In the genomic region with DNA sequence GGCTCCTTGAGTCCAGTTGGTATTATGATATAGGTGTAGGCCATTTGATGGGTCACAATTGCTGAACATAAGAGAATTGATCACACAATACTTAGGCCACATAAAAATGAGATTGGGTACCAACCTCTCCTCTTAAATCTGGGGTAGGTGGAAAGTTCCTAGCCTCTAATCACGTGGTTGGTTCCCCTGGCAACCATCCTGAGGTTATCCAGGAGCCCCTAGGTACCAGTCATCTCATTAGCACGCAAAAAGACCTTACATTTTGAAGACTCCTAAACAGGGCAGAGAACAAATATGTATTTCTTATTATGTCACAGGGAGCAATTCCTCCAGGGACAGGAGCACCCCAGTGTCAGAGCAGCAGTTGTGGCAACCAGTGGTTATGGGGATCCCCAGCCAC, we compare ENCODE assay signal across 2 cellular contexts.
TF ChIP-seq lines count a peak whose summit lies in the region.

No MANE protein-coding gene starts in this region.

TF ChIP-seq in HepG2, 621 proteins besides CTCF, POLR2A, EP300 and RAD21:
- TF ChIP-seq, protein P1, sequence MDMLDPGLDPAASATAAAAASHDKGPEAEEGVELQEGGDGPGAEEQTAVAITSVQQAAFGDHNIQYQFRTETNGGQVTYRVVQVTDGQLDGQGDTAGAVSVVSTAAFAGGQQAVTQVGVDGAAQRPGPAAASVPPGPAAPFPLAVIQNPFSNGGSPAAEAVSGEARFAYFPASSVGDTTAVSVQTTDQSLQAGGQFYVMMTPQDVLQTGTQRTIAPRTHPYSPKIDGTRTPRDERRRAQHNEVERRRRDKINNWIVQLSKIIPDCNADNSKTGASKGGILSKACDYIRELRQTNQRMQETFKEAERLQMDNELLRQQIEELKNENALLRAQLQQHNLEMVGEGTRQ (IDR thresholded peaks at IDR 0.05; ENCODE audit: low read depth, low read length) = peak; percentile 38; the same call in 1 of the 2 replicates
- TF ChIP-seq, protein P1 (CRISPR knock-in tag; IDR thresholded peaks at IDR 0.05; ENCODE audit: borderline replicate concordance) = peak; percentile 44; the same call in 1 of the 2 replicates
- TF ChIP-seq MXI1 (IDR thresholded peaks at IDR 0.05; ENCODE audit: borderline replicate concordance, low read depth, low read length) (peak; percentile 53; the same call in 1 of the 3 replicates), RFX3 (CRISPR knock-in tag; IDR thresholded peaks at IDR 0.05) (peak; percentile 86), NFE2 (CRISPR knock-in tag; IDR thresholded peaks at IDR 0.05) (no peak), RFX1 (IDR thresholded peaks at IDR 0.05) (peak; percentile 47), NBN (conservative IDR thresholded peaks at IDR 0.05) (no peak), AGO2 (optimal IDR thresholded peaks at IDR 0.05; ENCODE audit: low read depth, low read length) (no peak), HNRNPLL (IDR thresholded peaks at IDR 0.05; ENCODE audit: low read depth, low read length, poor library complexity, severe bottlenecking) (no peak)

TF ChIP-seq in WTC11, 78 proteins besides CTCF, POLR2A, EP300 and RAD21:
- no peak for TF ChIP-seq MAX (CRISPR knock-in tag; IDR thresholded peaks at IDR 0.05)
- TF ChIP-seq, protein P2, sequence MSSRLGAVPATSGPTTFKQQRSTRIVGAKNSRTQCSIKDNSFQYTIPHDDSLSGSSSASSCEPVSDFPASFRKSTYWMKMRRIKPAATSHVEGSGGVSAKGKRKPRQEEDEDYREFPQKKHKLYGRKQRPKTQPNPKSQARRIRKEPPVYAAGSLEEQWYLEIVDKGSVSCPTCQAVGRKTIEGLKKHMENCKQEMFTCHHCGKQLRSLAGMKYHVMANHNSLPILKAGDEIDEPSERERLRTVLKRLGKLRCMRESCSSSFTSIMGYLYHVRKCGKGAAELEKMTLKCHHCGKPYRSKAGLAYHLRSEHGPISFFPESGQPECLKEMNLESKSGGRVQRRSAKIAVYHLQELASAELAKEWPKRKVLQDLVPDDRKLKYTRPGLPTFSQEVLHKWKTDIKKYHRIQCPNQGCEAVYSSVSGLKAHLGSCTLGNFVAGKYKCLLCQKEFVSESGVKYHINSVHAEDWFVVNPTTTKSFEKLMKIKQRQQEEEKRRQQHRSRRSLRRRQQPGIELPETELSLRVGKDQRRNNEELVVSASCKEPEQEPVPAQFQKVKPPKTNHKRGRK (CRISPR knock-in tag; IDR thresholded peaks at IDR 0.05; ENCODE audit: borderline replicate concordance) = no peak
- TF ChIP-seq, protein P3, sequence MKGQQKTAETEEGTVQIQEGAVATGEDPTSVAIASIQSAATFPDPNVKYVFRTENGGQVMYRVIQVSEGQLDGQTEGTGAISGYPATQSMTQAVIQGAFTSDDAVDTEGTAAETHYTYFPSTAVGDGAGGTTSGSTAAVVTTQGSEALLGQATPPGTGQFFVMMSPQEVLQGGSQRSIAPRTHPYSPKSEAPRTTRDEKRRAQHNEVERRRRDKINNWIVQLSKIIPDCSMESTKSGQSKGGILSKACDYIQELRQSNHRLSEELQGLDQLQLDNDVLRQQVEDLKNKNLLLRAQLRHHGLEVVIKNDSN (CRISPR knock-in tag; IDR thresholded peaks at IDR 0.05) = no peak
- TF ChIP-seq SMAD3 (CRISPR knock-in tag; IDR thresholded peaks at IDR 0.05; ENCODE audit: borderline replicate concordance) = no peak
- no peak for TF ChIP-seq NR3C1 (CRISPR knock-in tag; conservative IDR thresholded peaks at IDR 0.05; ENCODE audit: low read depth)
- TF ChIP-seq SOX15 (CRISPR knock-in tag; IDR thresholded peaks at IDR 0.05) = no peak
TF ChIP-seq in WTC11: peak in this region for 0.
